ENCODE assay signal across 6 cellular contexts in the genomic region with DNA sequence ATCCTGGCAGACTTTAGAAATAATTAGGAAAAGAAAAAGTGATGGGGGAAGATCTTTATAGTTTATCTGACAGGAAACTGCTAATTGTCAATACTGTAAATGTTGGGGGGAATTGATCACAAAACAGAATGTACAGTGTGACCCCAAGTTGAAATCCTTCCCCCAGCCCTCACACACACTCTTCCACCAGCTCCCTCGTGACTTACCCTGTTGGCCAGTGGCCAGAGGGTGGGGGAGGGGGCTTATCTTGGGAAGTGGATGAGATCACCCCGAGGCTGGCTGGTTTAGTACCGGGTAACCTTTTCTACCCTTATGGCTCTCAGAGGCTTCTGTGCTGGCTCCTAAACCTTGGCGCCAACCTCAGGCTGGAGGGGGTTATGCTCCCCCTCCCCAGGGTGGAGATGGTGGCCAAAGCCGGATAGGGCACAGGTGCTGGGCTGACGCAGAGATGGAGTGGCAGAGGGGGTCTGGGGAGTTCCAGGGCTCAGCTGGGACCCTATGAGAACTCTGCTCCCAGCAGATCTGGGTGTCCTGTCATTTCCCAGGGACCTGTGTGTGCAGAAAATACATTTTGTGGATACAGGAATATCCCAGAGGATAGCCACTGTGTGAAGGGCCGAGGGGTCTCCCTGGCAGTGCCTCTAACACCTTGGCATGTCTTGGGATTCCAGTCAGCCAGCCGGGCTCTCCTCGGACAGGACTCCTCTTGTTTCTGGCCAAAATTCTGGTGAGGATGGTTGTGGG. TPM values are rescaled to one million over a fixed set of nuclear protein-coding genes. Genes with fewer than 3 reads are reported as not detected.
DNase-seq lines count a peak whose midpoint lies in the region; ATAC-seq and TF ChIP-seq lines count a peak whose summit lies in the region.

No MANE protein-coding gene starts in this region.

- peak overlapping the region; percentile 52 for H3K4me2 ChIP-seq in SK-N-SH

- no peak for TF ChIP-seq CTCF in SK-N-SH (IDR thresholded peaks at IDR 0.05)
- TF ChIP-seq CTCF in GM13976 (IDR thresholded peaks at IDR 0.05; ENCODE audit: borderline replicate concordance, control extremely low read depth, extremely low read depth, insufficient read depth, missing control alignments): no peak

- H3K27me3 ChIP-seq in SK-N-SH (ENCODE audit: insufficient read depth): no peaks in the 10 kb centered on the region

- WGBS in SK-N-SH (ENCODE audit: low lambda C conversion rate): 50% methylated on average over 6 of the region's 9 CpGs

- no peaks in the 10 kb centered on the region for H3K36me3 ChIP-seq in SK-N-SH (replicated peaks in 1 of 2; ENCODE audit: control insufficient read depth in 1 of 2, insufficient read depth in 2 of 2, low read length in 1 of 2)

- H3K27ac ChIP-seq in SK-N-SH (ENCODE audit: low read depth in 2 of 2, low read length in 1 of 2): peak overlapping the region; percentile 43 to 53

- no peak overlapping the region for H3K4me3 ChIP-seq in SK-N-SH (ENCODE audit: low read depth in 2 of 2, low read length in 1 of 2)

- in situ Hi-C loops in GM13976 (cut with MboI; ENCODE audit: low sequenced_read_pairs, unreplicated experiment): no loop called here

- H3F3A ChIP-seq in SK-N-SH (replicated peaks; ENCODE audit: insufficient read depth): peaks cover 3% of the 10 kb centered on the region

- H3K9me2 ChIP-seq in SK-N-SH: no peaks in the 10 kb centered on the region

- ATAC-seq in left lobe of liver (peak; percentile 6), GM21528 (IDR thresholded peaks at IDR 0.05; ENCODE audit: low FRiP score, unreplicated experiment) (no peak), HG03457 (IDR thresholded peaks at IDR 0.05; ENCODE audit: unreplicated experiment) (no peak)

- peak overlapping the region; percentile 31; the same call in 1 of the 2 replicates for H2AFZ ChIP-seq in SK-N-SH (ENCODE audit: low read depth)

- H3K79me2 ChIP-seq in SK-N-SH (ENCODE audit: insufficient read depth): no peaks in the 10 kb centered on the region

- H4K20me1 ChIP-seq in SK-N-SH (ENCODE audit: insufficient read depth): no peaks in the 10 kb centered on the region

- POLR2A ChIA-PET in SK-N-SH (lab: Yijun Ruan, JAX): interaction anchor here (0.5 kb wide), 1 partner anchor 276 kb away, joined by 3 read pairs; no protein-coding TSS in a partner anchor

- peak; percentile 17 for DNase-seq in DMS53 treated with DMSO at 0.1 percent for 48 hours (lab: John Stamatoyannopoulos, UW; ENCODE audit: unreplicated experiment)
- DNase-seq in SK-N-SH: peak; percentile 81
- peak; percentile 65 for DNase-seq in left lobe of liver (ENCODE audit: low spot score)
- no peak for DNase-seq in GM13976 (ENCODE audit: low spot score)

- TF ChIP-seq EP300 in SK-N-SH (IDR thresholded peaks at IDR 0.05; ENCODE audit: borderline replicate concordance in 1 of 2, low read depth in 1 of 2, low read length in 1 of 2): peak in 1 of 2 experiments; percentile 46; a peak in 2 of 4 replicates

- H3K4me1 ChIP-seq in SK-N-SH (ENCODE audit: control insufficient read depth in 1 of 2, insufficient read depth in 2 of 2, low read depth in 1 of 2, low read length in 1 of 2): peaks cover 19% of the 10 kb centered on the region in 2 experiments

- no peak for TF ChIP-seq RAD21 in SK-N-SH (IDR thresholded peaks at IDR 0.05; ENCODE audit: low read length)

- H3K9ac ChIP-seq in SK-N-SH: peak overlapping the region; percentile 3; the same call in 1 of the 2 replicates

- CTCF ChIA-PET in SK-N-SH (lab: Yijun Ruan, JAX): interaction anchor here (1.0 to 8.5 kb wide), 9 partner anchors 10 to 270 kb away, joined by 3 to 174 read pairs (median 4); partner anchors contain the start of genes B3GNT9, CDH16, NOL3 and RRAD

- H3K9me3 ChIP-seq in SK-N-SH: no peaks in the 10 kb centered on the region

TF ChIP-seq in SK-N-SH, 30 proteins besides CTCF, POLR2A, EP300 and RAD21 (continues in another document):
- TF ChIP-seq GATA2 (CRISPR knock-in tag; IDR thresholded peaks at IDR 0.05) (no peak; the same call in 1 of the 2 replicates), MEF2A (IDR thresholded peaks at IDR 0.05; ENCODE audit: borderline replicate concordance, low read depth) (no peak), EZH2phosphoT487 (IDR thresholded peaks at IDR 0.05; ENCODE audit: borderline replicate concordance, low read depth) (no peak), NRF1 (IDR thresholded peaks at IDR 0.05; ENCODE audit: low read depth, low read length) (no peak), MXI1 (IDR thresholded peaks at IDR 0.05; ENCODE audit: low read depth, low read length) (no peak), TEAD4 (IDR thresholded peaks at IDR 0.05; ENCODE audit: borderline replicate concordance, insufficient read depth) (no peak), JUND (IDR thresholded peaks at IDR 0.05) (no peak; the same call in 1 of the 2 replicates), TAF1 (IDR thresholded peaks at IDR 0.05; ENCODE audit: borderline replicate concordance, low read depth, low read length) (no peak), SIN3A (IDR thresholded peaks at IDR 0.05; ENCODE audit: borderline replicate concordance, low read depth, low read length) (no peak), FOXJ3 (CRISPR knock-in tag; IDR thresholded peaks at IDR 0.05) (no peak), TCF12 (IDR thresholded peaks at IDR 0.05) (peak; percentile 4; the same call in 1 of the 2 replicates)
- TF ChIP-seq, protein P1, sequence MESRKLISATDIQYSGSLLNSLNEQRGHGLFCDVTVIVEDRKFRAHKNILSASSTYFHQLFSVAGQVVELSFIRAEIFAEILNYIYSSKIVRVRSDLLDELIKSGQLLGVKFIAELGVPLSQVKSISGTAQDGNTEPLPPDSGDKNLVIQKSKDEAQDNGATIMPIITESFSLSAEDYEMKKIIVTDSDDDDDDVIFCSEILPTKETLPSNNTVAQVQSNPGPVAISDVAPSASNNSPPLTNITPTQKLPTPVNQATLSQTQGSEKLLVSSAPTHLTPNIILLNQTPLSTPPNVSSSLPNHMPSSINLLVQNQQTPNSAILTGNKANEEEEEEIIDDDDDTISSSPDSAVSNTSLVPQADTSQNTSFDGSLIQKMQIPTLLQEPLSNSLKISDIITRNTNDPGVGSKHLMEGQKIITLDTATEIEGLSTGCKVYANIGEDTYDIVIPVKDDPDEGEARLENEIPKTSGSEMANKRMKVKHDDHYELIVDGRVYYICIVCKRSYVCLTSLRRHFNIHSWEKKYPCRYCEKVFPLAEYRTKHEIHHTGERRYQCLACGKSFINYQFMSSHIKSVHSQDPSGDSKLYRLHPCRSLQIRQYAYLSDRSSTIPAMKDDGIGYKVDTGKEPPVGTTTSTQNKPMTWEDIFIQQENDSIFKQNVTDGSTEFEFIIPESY (IDR thresholded peaks at IDR 0.05; ENCODE audit: borderline replicate concordance, low read depth): no peak
- TF ChIP-seq, protein P2, sequence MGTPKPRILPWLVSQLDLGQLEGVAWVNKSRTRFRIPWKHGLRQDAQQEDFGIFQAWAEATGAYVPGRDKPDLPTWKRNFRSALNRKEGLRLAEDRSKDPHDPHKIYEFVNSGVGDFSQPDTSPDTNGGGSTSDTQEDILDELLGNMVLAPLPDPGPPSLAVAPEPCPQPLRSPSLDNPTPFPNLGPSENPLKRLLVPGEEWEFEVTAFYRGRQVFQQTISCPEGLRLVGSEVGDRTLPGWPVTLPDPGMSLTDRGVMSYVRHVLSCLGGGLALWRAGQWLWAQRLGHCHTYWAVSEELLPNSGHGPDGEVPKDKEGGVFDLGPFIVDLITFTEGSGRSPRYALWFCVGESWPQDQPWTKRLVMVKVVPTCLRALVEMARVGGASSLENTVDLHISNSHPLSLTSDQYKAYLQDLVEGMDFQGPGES (IDR thresholded peaks at IDR 0.05; ENCODE audit: low read depth, low read length): no peak

RNA-seq across cellular contexts. Expression of gene CDH16, which starts 18.6 kb away (rescaled TPM):
- not detected in 2 replicates for polyA plus RNA-seq in SK-N-SH (2012; rRNA removed)
- polyA plus RNA-seq in SK-N-SH (2012; cell fraction: cytosol; rRNA removed): not detected in 2 replicates
- polyA plus RNA-seq in SK-N-SH (2012; cell fraction: nucleus; rRNA removed): 0.02 TPM in 1 of 2 replicates, not detected in the other
- not detected for total RNA-seq in left lobe of liver

RNA-seq across cellular contexts. Expression of gene PDP2, which starts 19.8 kb away (rescaled TPM):
- 4.7 and 7.3 TPM in 2 replicates for polyA plus RNA-seq in SK-N-SH (2012; rRNA removed)
- polyA plus RNA-seq in SK-N-SH (2012; cell fraction: cytosol; rRNA removed): 3.8 and 4.9 TPM in 2 replicates
- 9.4 and 10.9 TPM in 2 replicates for polyA plus RNA-seq in SK-N-SH (2012; cell fraction: nucleus; rRNA removed)
- total RNA-seq in left lobe of liver: 12.3 TPM

RNA-seq across cellular contexts. Expression of gene RRAD, which starts 25.2 kb away (rescaled TPM):
- 9.3 and 11.7 TPM in 2 replicates for polyA plus RNA-seq in SK-N-SH (2012; rRNA removed)
- 3.5 and 5.2 TPM in 2 replicates for polyA plus RNA-seq in SK-N-SH (2012; cell fraction: cytosol; rRNA removed)
- 16.5 and 22.1 TPM in 2 replicates for polyA plus RNA-seq in SK-N-SH (2012; cell fraction: nucleus; rRNA removed)
- 0.98 TPM for total RNA-seq in left lobe of liver

RNA-seq across cellular contexts. Expression of gene CIAO2B, which starts 34.1 kb away (rescaled TPM):
- 577 and 665 TPM in 2 replicates for polyA plus RNA-seq in SK-N-SH (2012; rRNA removed)
- polyA plus RNA-seq in SK-N-SH (2012; cell fraction: cytosol; rRNA removed): 393 and 468 TPM in 2 replicates
- polyA plus RNA-seq in SK-N-SH (2012; cell fraction: nucleus; rRNA removed): 306 and 310 TPM in 2 replicates
- 42.6 TPM for total RNA-seq in left lobe of liver

RNA-seq across cellular contexts. Expression of gene CES2, which starts 35.2 kb away (rescaled TPM):
- polyA plus RNA-seq in SK-N-SH (2012; rRNA removed): 33.1 and 37.8 TPM in 2 replicates
- polyA plus RNA-seq in SK-N-SH (2012; cell fraction: cytosol; rRNA removed): 17.4 and 23.3 TPM in 2 replicates
- polyA plus RNA-seq in SK-N-SH (2012; cell fraction: nucleus; rRNA removed): 49.6 and 54.5 TPM in 2 replicates
- 286 TPM for total RNA-seq in left lobe of liver
